1 cellular context compared by ENCODE assay signal in the genomic region with DNA sequence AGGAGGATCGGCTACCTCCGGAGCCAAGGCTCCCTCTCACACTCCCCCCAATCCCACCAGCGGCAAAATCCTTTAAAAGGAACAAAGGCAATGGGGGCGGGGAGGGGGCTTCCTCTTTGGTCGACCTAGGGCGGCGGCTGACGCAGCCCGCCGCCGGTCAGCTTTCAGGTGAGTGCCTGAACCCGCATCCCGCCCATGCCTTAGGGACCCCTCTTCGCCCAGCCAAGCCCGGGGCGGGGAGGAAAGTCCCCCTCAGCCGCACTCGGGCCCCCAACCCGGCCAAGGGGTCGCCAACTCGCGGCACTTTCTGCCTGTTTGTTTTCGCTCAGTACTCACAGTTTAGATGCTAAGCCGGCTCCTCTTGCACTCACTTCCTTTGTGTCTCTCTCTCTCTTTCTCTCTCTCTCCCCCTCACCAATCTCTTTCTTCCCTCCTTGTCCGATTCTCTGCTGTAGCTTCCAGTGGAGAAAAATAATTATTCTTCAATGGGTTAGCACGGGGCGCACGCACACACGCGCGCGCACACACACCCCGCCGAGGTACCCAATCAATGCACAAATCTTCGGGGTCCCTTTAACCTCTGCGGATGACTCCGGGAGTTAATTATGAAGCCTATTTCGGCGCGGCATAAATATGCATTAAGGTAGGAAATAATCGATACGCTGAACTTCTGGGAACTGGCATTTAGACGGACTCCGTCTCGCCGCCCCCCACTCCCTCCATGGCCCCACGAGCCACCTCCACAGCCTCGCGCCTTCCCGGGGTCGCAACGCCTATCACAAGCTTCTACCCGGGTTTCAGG.
TF ChIP-seq lines count a peak whose summit lies in the region.

Gene BLACAT1, minus strand, starts transcription at position 465 of the 802 bp plus-strand sequence.

TF ChIP-seq in GM23338, 12 proteins besides CTCF, POLR2A, EP300 and RAD21 (continued from another document):
- TF ChIP-seq, protein P1, sequence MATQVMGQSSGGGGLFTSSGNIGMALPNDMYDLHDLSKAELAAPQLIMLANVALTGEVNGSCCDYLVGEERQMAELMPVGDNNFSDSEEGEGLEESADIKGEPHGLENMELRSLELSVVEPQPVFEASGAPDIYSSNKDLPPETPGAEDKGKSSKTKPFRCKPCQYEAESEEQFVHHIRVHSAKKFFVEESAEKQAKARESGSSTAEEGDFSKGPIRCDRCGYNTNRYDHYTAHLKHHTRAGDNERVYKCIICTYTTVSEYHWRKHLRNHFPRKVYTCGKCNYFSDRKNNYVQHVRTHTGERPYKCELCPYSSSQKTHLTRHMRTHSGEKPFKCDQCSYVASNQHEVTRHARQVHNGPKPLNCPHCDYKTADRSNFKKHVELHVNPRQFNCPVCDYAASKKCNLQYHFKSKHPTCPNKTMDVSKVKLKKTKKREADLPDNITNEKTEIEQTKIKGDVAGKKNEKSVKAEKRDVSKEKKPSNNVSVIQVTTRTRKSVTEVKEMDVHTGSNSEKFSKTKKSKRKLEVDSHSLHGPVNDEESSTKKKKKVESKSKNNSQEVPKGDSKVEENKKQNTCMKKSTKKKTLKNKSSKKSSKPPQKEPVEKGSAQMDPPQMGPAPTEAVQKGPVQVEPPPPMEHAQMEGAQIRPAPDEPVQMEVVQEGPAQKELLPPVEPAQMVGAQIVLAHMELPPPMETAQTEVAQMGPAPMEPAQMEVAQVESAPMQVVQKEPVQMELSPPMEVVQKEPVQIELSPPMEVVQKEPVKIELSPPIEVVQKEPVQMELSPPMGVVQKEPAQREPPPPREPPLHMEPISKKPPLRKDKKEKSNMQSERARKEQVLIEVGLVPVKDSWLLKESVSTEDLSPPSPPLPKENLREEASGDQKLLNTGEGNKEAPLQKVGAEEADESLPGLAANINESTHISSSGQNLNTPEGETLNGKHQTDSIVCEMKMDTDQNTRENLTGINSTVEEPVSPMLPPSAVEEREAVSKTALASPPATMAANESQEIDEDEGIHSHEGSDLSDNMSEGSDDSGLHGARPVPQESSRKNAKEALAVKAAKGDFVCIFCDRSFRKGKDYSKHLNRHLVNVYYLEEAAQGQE (IDR thresholded peaks at IDR 0.05; ENCODE audit: unreplicated experiment), result peak; percentile 1
- no peak for TF ChIP-seq CREB1 (CRISPR knock-in tag; IDR thresholded peaks at IDR 0.05; ENCODE audit: low read depth)
